ENCODE assay signal across 10 cellular contexts in genomic region chr14:68970096-68970612, GRCh38. TPM values are rescaled to one million over a fixed set of nuclear protein-coding genes. Genes with fewer than 3 reads are reported as not detected.
A peak's percentile ranks its signal among the peaks of the same experiment; 100 is the strongest.
DNase-seq lines count a peak whose midpoint lies in the region; ATAC-seq lines count a peak whose summit lies in the region.
"Had no signal": no experiment of that assay in that cellular context is flagged by ENCODE, and none has a peak within 500 bp of the region (broad histone marks: within the 10 kb centered on the region; RNA-seq: fewer than 3 reads in every experiment).

No MANE protein-coding gene starts in this region.

- intact Hi-C loops in activated naive CD4-positive, alpha-beta T cell treated with anti-CD3 and anti-CD28 coated beads for 36 hours (cut with micrococcal nuclease) = loop anchor here (10.0 kb wide), 1 partner anchor 685 kb away; no protein-coding TSS in a partner anchor

- H3K27ac Mint-ChIP-seq in activated naive CD4-positive, alpha-beta T cell treated with anti-CD3 and anti-CD28 coated beads for 36 hours = peak overlapping the region; percentile 86
- H3K27ac Mint-ChIP-seq in activated T-helper 17 cell treated with anti-CD3 and anti-CD28 coated beads, Interleukin-2, amount 50 U/mL, for 72 hours = peak overlapping the region; percentile 92
- H3K27ac Mint-ChIP-seq in immature natural killer cell = peak overlapping the region in 4 of 6 donors; percentile 1 to 68 (median 56)

- peaks cover 39% of the 10 kb centered on the region for H3K36me3 Mint-ChIP-seq in activated naive CD4-positive, alpha-beta T cell treated with anti-CD3 and anti-CD28 coated beads for 36 hours (ENCODE audit: low read depth)
- H3K36me3 Mint-ChIP-seq in activated T-helper 17 cell treated with anti-CD3 and anti-CD28 coated beads, Interleukin-2, amount 50 U/mL, for 72 hours (ENCODE audit: low read depth) = no peaks in the 10 kb centered on the region
- peaks cover 0 to 4% (median 0%) of the 10 kb centered on the region in 3 donors for H3K36me3 Mint-ChIP-seq in immature natural killer cell

- no peaks in the 10 kb centered on the region for H3K27me3 ChIP-seq in thymus (ENCODE audit: control insufficient read depth, insufficient read depth)

- peak; percentile 62 for DNase-seq in activated naive CD4-positive, alpha-beta T cell treated with anti-CD3 and anti-CD28 coated beads for 36 hours
- DNase-seq in activated naive CD4-positive, alpha-beta T cell treated with Interleukin-2 at 50 U/mL for 16 hours = no peak
- DNase-seq in immature natural killer cell (no peak), AML-193 (lab: John Stamatoyannopoulos, UW) (no peak), LoVo (ENCODE audit: low spot score) (no peak)
- DNase-seq: SHP77 treated with DMSO at 0.1 percent for 48 hours had no signal

- WGBS in thymus = 3% methylated on average over 8 of the region's 8 CpGs

- peak overlapping the region; percentile 91 for H3K27ac ChIP-seq in thymus (ENCODE audit: low read depth)

- H3K9me3 ChIP-seq in thymus (ENCODE audit: control insufficient read depth) = no peaks in the 10 kb centered on the region

- H3K4me3 ChIP-seq in thymus (ENCODE audit: low read length) = no peak overlapping the region

- H3K9me3 Mint-ChIP-seq in activated naive CD4-positive, alpha-beta T cell treated with anti-CD3 and anti-CD28 coated beads for 36 hours = peaks cover 22% of the 10 kb centered on the region
- H3K9me3 Mint-ChIP-seq in activated T-helper 17 cell treated with anti-CD3 and anti-CD28 coated beads, Interleukin-2, amount 50 U/mL, for 72 hours = peaks cover 3% of the 10 kb centered on the region
- no peaks in the 10 kb centered on the region for H3K9me3 Mint-ChIP-seq in immature natural killer cell

- CTCF ChIA-PET in activated naive CD4-positive, alpha-beta T cell treated with anti-CD3 and anti-CD28 coated beads for 36 hours (lab: Charles Lee) = interaction anchor here (1.0 to 1.3 kb wide), 3 partner anchors 11 to 59 kb away, joined by 3 to 4 read pairs (median 3); no protein-coding TSS in a partner anchor

- peaks cover 82% of the 10 kb centered on the region for H3K4me1 Mint-ChIP-seq in activated naive CD4-positive, alpha-beta T cell treated with anti-CD3 and anti-CD28 coated beads for 36 hours (ENCODE audit: low read depth)
- H3K4me1 Mint-ChIP-seq in activated T-helper 17 cell treated with anti-CD3 and anti-CD28 coated beads, Interleukin-2, amount 50 U/mL, for 72 hours = peaks cover 43% of the 10 kb centered on the region
- peaks cover 4 to 13% of the 10 kb centered on the region in 2 donors for H3K4me1 Mint-ChIP-seq in immature natural killer cell

- peak; percentile 36 for ATAC-seq in activated T-helper 17 cell treated with anti-CD3 and anti-CD28 coated beads, Interleukin-2, amount 50 U/mL, for 72 hours (replicated peaks)
- no peak for ATAC-seq in HG02798 (IDR thresholded peaks at IDR 0.05; ENCODE audit: poor library complexity, unreplicated experiment)
- ATAC-seq: left lobe of liver had no signal

- no peaks in the 10 kb centered on the region for H3K27me3 Mint-ChIP-seq in activated naive CD4-positive, alpha-beta T cell treated with anti-CD3 and anti-CD28 coated beads for 36 hours (ENCODE audit: low read depth)
- H3K27me3 Mint-ChIP-seq in activated T-helper 17 cell treated with anti-CD3 and anti-CD28 coated beads, Interleukin-2, amount 50 U/mL, for 72 hours = no peaks in the 10 kb centered on the region
- H3K27me3 Mint-ChIP-seq in immature natural killer cell (ENCODE audit: low read depth in 3 of 3) = peaks cover 0 to 2% (median 1%) of the 10 kb centered on the region in 3 donors

- H3K4me3 Mint-ChIP-seq in activated naive CD4-positive, alpha-beta T cell treated with anti-CD3 and anti-CD28 coated beads for 36 hours = peak overlapping the region; percentile 49
- H3K4me3 Mint-ChIP-seq in activated T-helper 17 cell treated with anti-CD3 and anti-CD28 coated beads, Interleukin-2, amount 50 U/mL, for 72 hours = peak overlapping the region; percentile 65
- H3K4me3 Mint-ChIP-seq in immature natural killer cell = peak overlapping the region in 1 of 5 donors; percentile 18

- H3K36me3 ChIP-seq in thymus (ENCODE audit: control insufficient read depth, insufficient read depth) = peaks cover 8% of the 10 kb centered on the region

- H3K4me1 ChIP-seq in thymus (ENCODE audit: control insufficient read depth, insufficient read depth, low read length) = peaks cover 67% of the 10 kb centered on the region

RNA-seq across cellular contexts. Expression of gene ACTN1, which starts 8.9 kb away (rescaled TPM):
- total RNA-seq in activated naive CD4-positive, alpha-beta T cell treated with anti-CD3 and anti-CD28 coated beads for 36 hours = 10 to 100 TPM; 79.7 to 80.6 TPM
- 10 to 100 TPM; 38.3 to 54.1 TPM for total RNA-seq in activated T-helper 17 cell treated with anti-CD3 and anti-CD28 coated beads, Interleukin-2, amount 50 U/mL, for 72 hours
- polyA plus RNA-seq in immature natural killer cell (1 to 10 TPM; 5.2 to 9.7 (median 9.3) TPM), thymus (59.3 TPM)
